22 cellular contexts compared by ENCODE assay signal in genomic region chr13:57748096-57748495, GRCh38.
"Had no signal": no experiment of that assay in that cellular context is flagged by ENCODE, and none has a peak within 500 bp of the region (broad histone marks: within the 10 kb centered on the region; RNA-seq: fewer than 3 reads in every experiment).

No MANE protein-coding gene starts in this region.

- H3K4me3 Mint-ChIP-seq: activated naive CD8-positive, alpha-beta T cell treated with anti-CD3 and anti-CD28 coated beads for 36 hours; activated T-cell treated with anti-CD3 and anti-CD28 coated beads, Interleukin-2, amount 50 U/mL, for 4 hours; natural killer cell had no signal

- H3K36me3 ChIP-seq: prostate gland, upper lobe of left lung had no signal

- H3K27ac Mint-ChIP-seq: activated naive CD8-positive, alpha-beta T cell treated with anti-CD3 and anti-CD28 coated beads for 36 hours; natural killer cell had no signal

- H3K4me1 ChIP-seq: prostate gland, upper lobe of left lung had no signal

- H3K4me1 Mint-ChIP-seq: activated naive CD8-positive, alpha-beta T cell treated with anti-CD3 and anti-CD28 coated beads for 36 hours; natural killer cell had no signal

- H3K79me2 ChIP-seq: hepatocyte had no signal

- ATAC-seq: activated T-cell treated with anti-CD3 and anti-CD28 coated beads, Interleukin-2, amount 50 U/mL, for 4 hours; left ventricle myocardium superior; natural killer cell; stimulated activated naive CD8-positive, alpha-beta T cell treated with anti-CD3 and anti-CD28 coated beads, Interleukin-15, Interleukin-2, amounts not matched to agents 100 U/mL and 50 U/mL, for 24 hours had no signal

- H3K27me3 ChIP-seq: hepatocyte, upper lobe of left lung had no signal

- H3K36me3 Mint-ChIP-seq: activated naive CD8-positive, alpha-beta T cell treated with anti-CD3 and anti-CD28 coated beads for 36 hours; natural killer cell had no signal

- FAIRE-seq: frontal cortex had no signal

- H3K4me2 ChIP-seq: hepatocyte had no signal

- H2AFZ ChIP-seq: hepatocyte had no signal

- H3K9me3 ChIP-seq: prostate gland, upper lobe of left lung had no signal

- H3K4me3 ChIP-seq: hepatocyte, prostate gland, upper lobe of left lung had no signal

- H3K27ac ChIP-seq: hepatocyte, prostate gland, upper lobe of left lung had no signal

- H3K27me3 Mint-ChIP-seq: activated naive CD8-positive, alpha-beta T cell treated with anti-CD3 and anti-CD28 coated beads for 36 hours had no signal

- DNase-seq: activated CD4-positive, alpha-beta T cell treated with anti-CD3 and anti-CD28 coated beads for 4 hours; activated CD4-positive, alpha-beta T cell treated with anti-CD3 and anti-CD28 coated beads, Interleukin-2, amount 50 U/mL, for 48 hours; activated CD4-positive, CD25-positive, alpha-beta regulatory T cell; activated CD8-positive, alpha-beta memory T cell treated with anti-CD3 and anti-CD28 coated beads, Interleukin-2, amount 50 U/mL, for 48 hours; activated naive CD4-positive, alpha-beta T cell treated with Interleukin-2 at 50 U/mL for 16 hours; activated naive CD8-positive, alpha-beta T cell treated with anti-CD3 and anti-CD28 coated beads for 36 hours; activated T-cell treated with anti-CD3 and anti-CD28 coated beads, Interleukin-2, amount 50 U/mL, for 4 hours; dermis blood vessel endothelial cell; effector CD8-positive, alpha-beta T cell; glutamatergic neuron; left ventricle myocardium superior; mammary epithelial cell; midbrain; natural killer cell; stimulated activated CD4-positive, alpha-beta T cell treated with anti-CD3 and anti-CD28 coated beads, Interleukin-12 subunit alpha, Interleukin-12 subunit beta, amount 100 ng/mL, for 4 hours; stimulated activated CD4-positive, alpha-beta T cell treated with anti-CD3 and anti-CD28 coated beads, Interleukin-4, amount 100 ng/mL, for 4 hours; stimulated activated naive CD8-positive, alpha-beta T cell treated with anti-CD3 and anti-CD28 coated beads, Interleukin-15, Interleukin-2, amounts not matched to agents 100 U/mL and 50 U/mL, for 24 hours; T-helper 9 cell; upper lobe of left lung had no signal
